ENCODE assay signal across 8 cellular contexts in the genomic region with DNA sequence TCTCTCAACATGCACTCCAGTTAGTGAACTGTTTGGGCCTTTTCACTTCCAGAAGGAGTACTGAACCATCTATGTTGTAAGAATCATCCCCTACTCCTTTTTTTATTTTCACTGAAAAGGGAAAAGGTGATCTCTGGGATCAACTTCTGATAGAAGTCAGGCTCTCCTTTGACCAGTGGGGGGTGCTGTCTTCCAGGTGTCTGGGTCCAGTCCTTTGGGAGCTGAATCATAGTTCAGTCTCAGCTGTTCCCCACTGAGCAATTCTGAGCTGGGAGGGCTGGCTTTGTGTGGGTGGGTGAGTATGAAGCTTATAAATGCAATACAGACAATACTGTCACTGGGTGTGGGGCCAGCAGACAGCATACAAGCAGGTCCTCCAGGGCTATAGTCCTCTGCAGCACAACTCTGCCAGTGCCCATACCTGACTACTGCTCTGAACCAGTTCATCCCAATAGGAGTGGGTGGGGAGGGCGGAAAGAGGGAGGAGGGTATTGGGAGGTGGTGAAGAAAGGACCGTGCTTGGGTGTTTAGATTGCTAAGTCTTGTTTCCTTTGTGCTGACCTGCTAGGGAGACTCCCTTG. TPM values are rescaled to one million over a fixed set of nuclear protein-coding genes. Genes with fewer than 3 reads are reported as not detected.
DNase-seq lines count a peak whose midpoint lies in the region; ATAC-seq, FAIRE-seq and TF ChIP-seq lines count a peak whose summit lies in the region.

No MANE protein-coding gene starts in this region.

- no peak overlapping the region for H3K4me3 ChIP-seq in astrocyte of the spinal cord (ENCODE audit: low read depth, low read length)
- no peak overlapping the region for H3K4me3 ChIP-seq in kidney (ENCODE audit: low read length in 2 of 2)

- ATAC-seq in HG02798 (IDR thresholded peaks at IDR 0.05; ENCODE audit: poor library complexity, unreplicated experiment) (peak; percentile 42), GM18511 (IDR thresholded peaks at IDR 0.05; ENCODE audit: unreplicated experiment) (no peak)

- no peak overlapping the region for H3K9ac ChIP-seq in kidney (ENCODE audit: low read length in 2 of 2)

- H3K9me3 ChIP-seq in kidney (ENCODE audit: control insufficient read depth in 1 of 2, low read length in 2 of 2): no peaks in the 10 kb centered on the region

- H3K27ac ChIP-seq in kidney (ENCODE audit: low read depth in 2 of 2, low read length in 2 of 2): no peak overlapping the region

- DNase-seq in COR-L47 (lab: John Stamatoyannopoulos, UW) (peak; percentile 62), SK-MEL-5 (ENCODE audit: low read depth, low spot score) (peak; percentile 72), astrocyte of the spinal cord (ENCODE audit: low read depth, low spot score) (peak; percentile 87), kidney (no peak)
- peak; percentile 60 to 79 (median 78) for DNase-seq in stimulated activated CD4-positive, alpha-beta T cell treated with anti-CD3 and anti-CD28 coated beads, TNF-alpha, amount 100 ng/mL, for 48 hours (ENCODE audit: low read depth in 3 of 3)
- DNase-seq in central memory CD4-positive, alpha-beta T cell: no peak

- no peaks in the 10 kb centered on the region for H3K4me1 ChIP-seq in kidney (ENCODE audit: control insufficient read depth in 1 of 2, insufficient read depth in 1 of 2, low read depth in 1 of 2, low read length in 2 of 2)

- no peaks in the 10 kb centered on the region for H3K36me3 ChIP-seq in kidney (ENCODE audit: control insufficient read depth in 1 of 2, insufficient read depth in 2 of 2, low read length in 2 of 2)

- in situ Hi-C loops in SK-MEL-5 (cut with HindIII; ENCODE audit: low pct_unique_long_range_greater_than_20kb, low sequenced_read_pairs): no loop called here
- in situ Hi-C loops in astrocyte of the spinal cord (cut with HindIII; ENCODE audit: low sequenced_read_pairs): no loop called here

- intact Hi-C loops in kidney (cut with DNase I): no loop called here

- no peak for FAIRE-seq in kidney (lab: Jason Lieb, UNC)

- peak; percentile 87 for TF ChIP-seq CTCF in astrocyte of the spinal cord (IDR thresholded peaks at IDR 0.05; ENCODE audit: low read depth, low read length)
- peak; percentile 40 for TF ChIP-seq CTCF in kidney (IDR thresholded peaks at IDR 0.05; ENCODE audit: borderline replicate concordance, extremely low read depth, insufficient read depth)

RNA-seq across cellular contexts. Expression of a gene that starts 12.5 kb away (rescaled TPM):
- 200 and 205 TPM in 2 replicates for total RNA-seq in SK-MEL-5 (2014; rRNA removed; shearing (Covaris generic))
- 226 and 241 TPM in 2 replicates for polyA plus RNA-seq in SK-MEL-5 (2015; cell fraction: cytosol; rRNA removed)
- polyA plus RNA-seq in SK-MEL-5 (2015; cell fraction: nucleus; rRNA removed): 249 and 257 TPM in 2 replicates
- total RNA-seq in kidney: 181 TPM
- 114 TPM for polyA plus RNA-seq in kidney (ENCODE audit: insufficient read depth, low read depth, low replicate concordance)

RNA-seq across cellular contexts. Expression of a gene that starts 48.1 kb away (rescaled TPM):
- total RNA-seq in SK-MEL-5 (2014; rRNA removed; shearing (Covaris generic)): 3.5 TPM in 2 replicates
- 15.9 and 19.4 TPM in 2 replicates for polyA plus RNA-seq in SK-MEL-5 (2015; cell fraction: cytosol; rRNA removed)
- polyA plus RNA-seq in SK-MEL-5 (2015; cell fraction: nucleus; rRNA removed): 17.9 and 21.0 TPM in 2 replicates
- total RNA-seq in kidney: 65.6 TPM
- polyA plus RNA-seq in kidney (ENCODE audit: insufficient read depth, low read depth, low replicate concordance): 10.6 TPM

Comparison
In these comparisons a context has a peak if more than half of its experiments do, and no peak if none do; other contexts are left out.
1. DNase-seq: peak in COR-L47 (single experiment), SK-MEL-5 (single experiment), astrocyte of the spinal cord (single experiment) and stimulated activated CD4-positive, alpha-beta T cell treated with anti-CD3 and anti-CD28 coated beads, TNF-alpha, amount 100 ng/mL, for 48 hours (3 of 3); none in kidney (single experiment) and central memory CD4-positive, alpha-beta T cell (single experiment).
2. RNA of a gene that starts 48.1 kb away (total RNA-seq): 65.6 TPM in kidney (single experiment); 3.5 TPM in SK-MEL-5; every median in the first group is over 10 times any median in the second.